ENCODE assay signal across 23 cellular contexts in the genomic region with DNA sequence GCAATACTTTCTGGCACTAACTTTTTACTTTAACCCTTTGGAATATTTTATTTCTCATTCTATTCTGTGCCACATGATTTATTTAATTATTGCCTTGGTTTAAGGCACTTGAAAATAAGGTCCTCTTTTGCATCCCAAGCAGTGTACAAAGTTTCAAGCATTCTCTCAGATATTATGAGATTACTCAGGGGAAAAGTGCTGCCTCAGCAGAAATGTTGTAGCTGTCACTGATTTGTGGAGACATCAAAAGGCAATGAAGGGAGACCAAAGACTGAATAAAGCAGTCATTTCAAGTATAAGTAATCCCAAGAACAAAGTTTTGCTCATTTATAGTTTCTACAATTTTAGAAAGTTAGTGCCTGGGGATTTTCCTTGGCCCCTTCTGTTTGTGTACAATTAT.
DNase-seq lines count a peak whose midpoint lies in the region; ATAC-seq, FAIRE-seq and TF ChIP-seq lines count a peak whose summit lies in the region.
"Had no signal": no experiment of that assay in that cellular context is flagged by ENCODE, and none has a peak within 500 bp of the region (broad histone marks: within the 10 kb centered on the region; RNA-seq: fewer than 3 reads in every experiment).

No MANE protein-coding gene starts in this region.

- H3K4me1 Mint-ChIP-seq in glutamatergic neuron (ENCODE audit: low read depth, unreplicated experiment): no peaks in the 10 kb centered on the region
- H3K4me1 Mint-ChIP-seq: B cell; CD4-positive, CD25-positive, alpha-beta regulatory T cell had no signal

- POLR2A ChIA-PET in A549 (lab: Yijun Ruan, JAX) (no interaction called here), K562 (lab: Yijun Ruan, JAX) (no interaction called here), H1 (lab: Charles Lee; ENCODE audit: partially characterized antibody) (interaction anchor here (0.8 kb wide), 1 partner anchor 1988 kb away, joined by 3 read pairs; no protein-coding TSS in a partner anchor)

- no peak overlapping the region for H4K5ac ChIP-seq in H1 (ENCODE audit: insufficient read length, low read depth, low read length)

- H2BK20ac ChIP-seq in H1 (ENCODE audit: low read length): no peak overlapping the region

- H3K9me3 ChIP-seq in A549 (no peaks in the 10 kb centered on the region), K562 (replicated peaks; ENCODE audit: control insufficient read depth, insufficient read depth, low read depth, low read length) (no peaks in the 10 kb centered on the region; the same call in 1 of the 2 replicates), H1 (ENCODE audit: insufficient read depth in 2 of 2, low read depth in 1 of 2, low read length in 1 of 2) (no peaks in the 10 kb centered on the region)
- H3K9me3 ChIP-seq: BLaER1, HAP-1 had no signal

- H3K27ac ChIP-seq in A549 (no peak overlapping the region), K562 (ENCODE audit: extremely low read depth, low read depth, low read length) (no peak overlapping the region), H1 (ENCODE audit: low read depth, low read length) (no peak overlapping the region), coronary artery (no peak overlapping the region)
- H3K27ac ChIP-seq: BLaER1, C4-2B had no signal

- H4K91ac ChIP-seq in H1 (replicated peaks; ENCODE audit: insufficient read length, low read length): no peak overlapping the region

- intact Hi-C loops in K562 (cut with micrococcal nuclease): no loop called here

- no peaks in the 10 kb centered on the region for H3K9me1 ChIP-seq in K562 (ENCODE audit: control insufficient read depth, insufficient read depth, low read length)

- H2BK5ac ChIP-seq in H1 (ENCODE audit: low read depth, low read length): no peak overlapping the region

- H2BK15ac ChIP-seq in H1 (ENCODE audit: low read length): no peak overlapping the region

- no peaks in the 10 kb centered on the region for H3K27me3 Mint-ChIP-seq in glutamatergic neuron (ENCODE audit: unreplicated experiment)

- H3K79me2 ChIP-seq in K562 (ENCODE audit: control insufficient read depth, insufficient read depth, low read length) (no peaks in the 10 kb centered on the region), H1 (ENCODE audit: control insufficient read depth in 1 of 2, insufficient read depth in 2 of 2, low read length in 2 of 2) (no peaks in the 10 kb centered on the region)

- H2BK120ac ChIP-seq in H1 (replicated peaks; ENCODE audit: low read depth, low read length): no peak overlapping the region

- H3K9ac ChIP-seq in K562 (ENCODE audit: insufficient read depth in 1 of 2, low read depth in 2 of 2, low read length in 2 of 2) (no peak overlapping the region), H1 (replicated peaks in 1 of 4; ENCODE audit: extremely low read depth in 1 of 4, low read depth in 3 of 4, low read length in 3 of 4) (no peak overlapping the region)
- H3K9ac ChIP-seq: BLaER1 had no signal

- H3K27ac Mint-ChIP-seq in glutamatergic neuron (ENCODE audit: unreplicated experiment): no peak overlapping the region
- H3K27ac Mint-ChIP-seq: B cell; CD4-positive, CD25-positive, alpha-beta regulatory T cell; CD8-positive, alpha-beta T cell; HFFc6 had no signal

- no peak overlapping the region for H3K14ac ChIP-seq in H1 (ENCODE audit: insufficient read length)

- H3K4me1 ChIP-seq in A549: no peaks in the 10 kb centered on the region
- no peaks in the 10 kb centered on the region for H3K4me1 ChIP-seq in K562 (replicated peaks in 1 of 2; ENCODE audit: control insufficient read depth in 2 of 2, insufficient read depth in 2 of 2, low read length in 2 of 2)
- H3K4me1 ChIP-seq in H1 (replicated peaks in 1 of 4; ENCODE audit: control insufficient read depth in 3 of 4, insufficient read depth in 4 of 4, low read length in 3 of 4): no peaks in the 10 kb centered on the region
- H3K4me1 ChIP-seq: BLaER1, HAP-1 had no signal

- no peak overlapping the region for H3K4ac ChIP-seq in H1 (replicated peaks; ENCODE audit: insufficient read length, low read depth, low read length)

- CTCF ChIA-PET in A549 (lab: Yijun Ruan, JAX) (no interaction called here), K562 (lab: Yijun Ruan, JAX; ENCODE audit: low intra/inter-chr PET ratio) (no interaction called here), H1 (lab: Charles Lee; ENCODE audit: partially characterized antibody) (no interaction called here)

- TF ChIP-seq POLR2A in A549 (IDR thresholded peaks at IDR 0.05; ENCODE audit: low read length) (no peak), K562 (conservative IDR thresholded peaks at IDR 0.05) (no peak), H1 (IDR thresholded peaks at IDR 0.05; ENCODE audit: control extremely low read depth in 1 of 2, low read depth in 2 of 2, low read length in 2 of 2) (no peak)

- no peak overlapping the region for H4K8ac ChIP-seq in H1 (ENCODE audit: extremely low read depth, insufficient read depth, low read length)

- H3K36me3 Mint-ChIP-seq in glutamatergic neuron (ENCODE audit: unreplicated experiment): no peaks in the 10 kb centered on the region
- H3K36me3 Mint-ChIP-seq: CD4-positive, CD25-positive, alpha-beta regulatory T cell; CD8-positive, alpha-beta T cell had no signal

- no TSS peak for BruUV-seq in K562 (replicated peaks; lab: Mats Ljungman, UMichigan)

- TF ChIP-seq CTCF in A549 (IDR thresholded peaks at IDR 0.05) (no peak), K562 (IDR thresholded peaks at IDR 0.05 in 2 of 3, conservative IDR thresholded peaks at IDR 0.05 in 1 of 3; ENCODE audit: insufficient read depth in 2 of 3, low read depth in 1 of 3, low read length in 3 of 3) (no peak), H1 (IDR thresholded peaks at IDR 0.05; ENCODE audit: control extremely low read depth in 1 of 3, insufficient read depth in 1 of 3, low read depth in 1 of 3, low read length in 3 of 3) (no peak), coronary artery (IDR thresholded peaks at IDR 0.05) (no peak), glutamatergic neuron (IDR thresholded peaks at IDR 0.05; ENCODE audit: partially characterized antibody, unreplicated experiment) (no peak)

- H3K27me3 ChIP-seq in K562 (ENCODE audit: control insufficient read depth in 2 of 2, insufficient read depth in 2 of 2, low read length in 2 of 2) (no peaks in the 10 kb centered on the region), H1 (replicated peaks in 1 of 4; ENCODE audit: control insufficient read depth in 3 of 4, extremely low read depth in 1 of 4, insufficient read depth in 3 of 4, low read length in 3 of 4) (no peaks in the 10 kb centered on the region)
- H3K27me3 ChIP-seq: BLaER1 had no signal

- H3K4me2 ChIP-seq in A549 (no peak overlapping the region), K562 (ENCODE audit: insufficient read depth, low read length) (no peak overlapping the region), H1 (ENCODE audit: insufficient read depth in 1 of 2, low read depth in 2 of 2, low read length in 2 of 2) (no peak overlapping the region)
- H3K4me2 ChIP-seq: BLaER1, GM23338 had no signal

- in situ Hi-C loops in K562 (cut with MboI): no loop called here

- H2BK12ac ChIP-seq in H1 (ENCODE audit: low read depth, low read length): no peak overlapping the region

- no peak overlapping the region for H3K18ac ChIP-seq in H1 (ENCODE audit: extremely low read depth, low read length)

- no peaks in the 10 kb centered on the region for H3K23me2 ChIP-seq in H1 (ENCODE audit: low read depth, low read length)

- H3K4me3 ChIP-seq in A549: no peak overlapping the region
- no peak overlapping the region for H3K4me3 ChIP-seq in K562
- no peak overlapping the region for H3K4me3 ChIP-seq in H1 (ENCODE audit: extremely low read depth in 1 of 4, insufficient read depth in 2 of 4, low read depth in 3 of 4, low read length in 4 of 4)
- no peak overlapping the region for H3K4me3 ChIP-seq in coronary artery
- H3K4me3 ChIP-seq: BLaER1, GM23338, HAP-1 had no signal

- no peaks in the 10 kb centered on the region for H3K9me3 Mint-ChIP-seq in glutamatergic neuron (ENCODE audit: unreplicated experiment)
- H3K9me3 Mint-ChIP-seq: CD8-positive, alpha-beta T cell; GM23338 had no signal

- FAIRE-seq in A549 (lab: Jason Lieb, UNC) (no peak), K562 (lab: Jason Lieb, UNC) (no peak), H1 (lab: Jason Lieb, UNC) (no peak), frontal cortex (lab: Jason Lieb, UNC) (no peak)
- FAIRE-seq: GM12891, GM18507, H54 had no signal

- H2AFZ ChIP-seq in K562 (ENCODE audit: low read depth, low read length) (no peak overlapping the region), H1 (ENCODE audit: low read length) (no peak overlapping the region)
- H2AFZ ChIP-seq: GM23338 had no signal

- TF ChIP-seq EP300 in A549 (IDR thresholded peaks at IDR 0.05) (no peak), K562 (IDR thresholded peaks at IDR 0.05; ENCODE audit: low read length) (no peak), H1 (IDR thresholded peaks at IDR 0.05; ENCODE audit: borderline replicate concordance in 1 of 2, low read depth in 2 of 2, low read length in 2 of 2) (no peak)

- ATAC-seq in A549 (no peak), K562 (no peak)
- ATAC-seq: CD8-positive, alpha-beta T cell; GM23338 had no signal

- no peaks in the 10 kb centered on the region for H4K20me1 ChIP-seq in K562 (replicated peaks; ENCODE audit: control insufficient read depth, insufficient read depth, low read length)
- H4K20me1 ChIP-seq in H1 (replicated peaks in 1 of 2; ENCODE audit: control insufficient read depth in 1 of 2, insufficient read depth in 2 of 2, low read length in 2 of 2): no peaks in the 10 kb centered on the region
- H4K20me1 ChIP-seq: BLaER1 had no signal

- no peak overlapping the region for H2AK5ac ChIP-seq in H1 (ENCODE audit: low read depth, low read length)

- no peaks in the 10 kb centered on the region for H3K79me1 ChIP-seq in H1 (ENCODE audit: low read depth, low read length)

- H3K4me3 Mint-ChIP-seq in glutamatergic neuron (ENCODE audit: unreplicated experiment): no peak overlapping the region
- H3K4me3 Mint-ChIP-seq: B cell; CD4-positive, CD25-positive, alpha-beta regulatory T cell; CD8-positive, alpha-beta T cell; GM23338; HFFc6 had no signal

- TF ChIP-seq RAD21 in A549 (conservative IDR thresholded peaks at IDR 0.05 in 1 of 2, IDR thresholded peaks at IDR 0.05 in 1 of 2) (no peak), K562 (CRISPR knock-in tag; conservative IDR thresholded peaks at IDR 0.05 in 1 of 2, IDR thresholded peaks at IDR 0.05 in 1 of 2) (no peak), H1 (IDR thresholded peaks at IDR 0.05 in 1 of 2, conservative IDR thresholded peaks at IDR 0.05 in 1 of 2; ENCODE audit: low read depth in 2 of 2, low read length in 2 of 2) (no peak)

- no peak overlapping the region for H3K56ac ChIP-seq in H1 (replicated peaks; ENCODE audit: insufficient read length, low read depth, low read length)

- H3K36me3 ChIP-seq in K562 (ENCODE audit: control insufficient read depth, insufficient read depth, low read length): no peaks in the 10 kb centered on the region
- H3K36me3 ChIP-seq in H1 (ENCODE audit: control insufficient read depth in 2 of 4, insufficient read depth in 4 of 4, low read length in 3 of 4): no peaks in the 10 kb centered on the region
- H3K36me3 ChIP-seq: BLaER1, HAP-1 had no signal

- no peak overlapping the region for H3K23ac ChIP-seq in H1 (ENCODE audit: insufficient read length)

- DNase-seq in A549 (ENCODE audit: low read depth in 1 of 2, low spot score in 1 of 2): no peak
- DNase-seq in COLO829 (ENCODE audit: low spot score): peak; percentile 37
- no peak for DNase-seq in K562 (ENCODE audit: extremely low read depth in 1 of 4, low spot score in 3 of 4)
- DNase-seq in H1 (ENCODE audit: low read depth in 1 of 2, low spot score in 2 of 2): no peak
- DNase-seq in coronary artery (ENCODE audit: low spot score): no peak
- no peak for DNase-seq in NCI-H1930 (lab: John Stamatoyannopoulos, UW)
- DNase-seq in glutamatergic neuron: no peak
- DNase-seq in frontal cortex (ENCODE audit: low spot score in 2 of 2): no peak
- DNase-seq: 8988T; CD4-positive, CD25-positive, alpha-beta regulatory T cell; CD8-positive, alpha-beta T cell; DMS53; DMS79 treated with DMSO at 0.1 percent for 48 hours; GF-D8; HFFc6 had no signal
